8 cellular contexts compared by ENCODE assay signal in genomic region chr18:10787293-10787901, GRCh38.
A peak's percentile ranks its signal among the peaks of the same experiment; 100 is the strongest.
DNase-seq lines count a peak whose midpoint lies in the region; ATAC-seq and TF ChIP-seq lines count a peak whose summit lies in the region.

No MANE protein-coding gene starts in this region.

- no peaks in the 10 kb centered on the region for H3K27me3 ChIP-seq in testis

- WGBS in testis, 2 donors = 45 to 52% methylated on average over 5 of the region's 5 CpGs

- TF ChIP-seq CTCF in fibroblast of mammary gland (conservative IDR thresholded peaks at IDR 0.05; ENCODE audit: control insufficient read depth, insufficient read depth, low read depth, low read length) (peak; percentile 95), testis (IDR thresholded peaks at IDR 0.05) (peak in 2 of 3 experiments; percentile 43 to 70)

- DNase-seq in Daoy (ENCODE audit: low read depth) (peak; percentile 78), HuH-7.5 (ENCODE audit: low spot score) (peak; percentile 39), OCI-M1 (lab: John Stamatoyannopoulos, UW) (peak; percentile 98), activated T-cell treated with anti-CD3 and anti-CD28 coated beads for 4 hours (peak; percentile 70), fibroblast of mammary gland (ENCODE audit: low read depth) (peak; percentile 81), non-pigmented ciliary epithelial cell (ENCODE audit: low read depth) (peak; percentile 35), testis (peak; percentile 93)

- peak; percentile 96 for ATAC-seq in GM21619 (IDR thresholded peaks at IDR 0.05; ENCODE audit: unreplicated experiment)

- H3K4me3 ChIP-seq in fibroblast of mammary gland (ENCODE audit: control insufficient read depth, low read depth, low read length) (no peak overlapping the region), testis (no peak overlapping the region)

- intact Hi-C loops in testis (cut with DNase I; ENCODE audit: low total_unique reads) = no loop called here

- H3K4me1 ChIP-seq in testis = no peaks in the 10 kb centered on the region

- TF ChIP-seq POLR2A in testis (IDR thresholded peaks at IDR 0.05) = no peak

- no peaks in the 10 kb centered on the region for H3K9me3 ChIP-seq in testis

- H3K27ac ChIP-seq in testis = no peak overlapping the region

- H3K36me3 ChIP-seq in testis (ENCODE audit: low read depth, missing control alignments) = no peaks in the 10 kb centered on the region

Comparison
In these comparisons a context has a peak if more than half of its experiments do, and no peak if none do; other contexts are left out.
1. DNase-seq: peak in every context shown above with its lines; median percentile 98 in OCI-M1; 93 in testis; 81 in fibroblast of mammary gland; 78 in Daoy; 70 in activated T-cell treated with anti-CD3 and anti-CD28 coated beads for 4 hours; 39 in HuH-7.5; 35 in non-pigmented ciliary epithelial cell.